ENCODE assay signal across 1 cellular context in the genomic region with DNA sequence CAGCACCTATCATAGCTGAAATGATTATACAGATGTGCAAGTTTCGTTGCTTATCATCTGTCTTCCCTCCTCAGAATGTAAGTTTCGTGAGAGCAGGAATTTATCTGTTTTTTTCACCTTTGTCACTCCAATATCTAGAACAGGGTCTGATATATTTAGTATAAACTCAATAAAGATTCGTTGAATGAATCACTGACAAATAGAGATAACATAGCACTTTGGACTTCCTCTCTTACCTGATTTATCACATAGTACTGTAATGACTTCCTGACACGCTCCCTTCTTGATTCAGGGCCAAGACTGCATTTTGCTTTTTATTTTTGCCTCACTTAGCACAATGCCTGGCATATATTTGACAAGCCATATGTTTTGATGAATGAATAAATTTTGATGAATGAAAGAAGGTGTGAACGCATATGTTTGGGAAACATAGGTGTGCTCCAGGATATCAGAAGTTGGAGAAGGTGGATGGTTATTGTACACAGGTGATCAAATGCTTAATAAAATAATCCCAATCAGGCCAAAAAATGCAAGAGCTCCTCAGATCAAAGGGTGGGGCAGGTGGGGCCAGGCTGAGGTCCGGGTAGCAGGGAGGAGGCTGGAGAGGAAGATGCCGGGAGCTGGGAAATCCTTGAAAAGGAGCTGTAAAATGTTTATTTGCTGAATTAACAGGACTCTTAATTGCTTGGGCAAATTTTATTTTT.
TF ChIP-seq lines count a peak whose summit lies in the region.

No MANE protein-coding gene starts in this region.

TF ChIP-seq in GM23338, 12 proteins besides CTCF, POLR2A, EP300 and RAD21:
- TF ChIP-seq NANOG (IDR thresholded peaks at IDR 0.05; ENCODE audit: borderline replicate concordance), result no peak
TF ChIP-seq in GM23338: peak in this region for 0.
